In genomic region chr7:30172451-30172850, GRCh38 we compare ENCODE assay signal across 8 cellular contexts. TPM values are rescaled to one million over a fixed set of nuclear protein-coding genes. Genes with fewer than 3 reads are reported as not detected.
DNase-seq lines count a peak whose midpoint lies in the region; FAIRE-seq and TF ChIP-seq lines count a peak whose summit lies in the region.
"Had no signal": no experiment of that assay in that cellular context is flagged by ENCODE, and none has a peak within 500 bp of the region (broad histone marks: within the 10 kb centered on the region; RNA-seq: fewer than 3 reads in every experiment).

No MANE protein-coding gene starts in this region.

- 82% methylated on average over 3 of the region's 3 CpGs; no CpG with 5 or more reads in 1 of the 2 experiments for WGBS in H1 (ENCODE audit: extremely low coverage in 1 of 2, insufficient coverage in 1 of 2, insufficient read length in 1 of 2, insufficient replicate concordance in 2 of 2, low coverage in 1 of 2, low lambda C conversion rate in 2 of 2, missing lambda C conversion rate in 1 of 2), 2 experiments

- no peaks in the 10 kb centered on the region for H3K79me1 ChIP-seq in H1 (ENCODE audit: low read depth, low read length)

- peaks cover 0 to 2% of the 10 kb centered on the region in 2 experiments for H4K20me1 ChIP-seq in H1 (replicated peaks in 1 of 2; ENCODE audit: control insufficient read depth in 1 of 2, insufficient read depth in 2 of 2, low read length in 2 of 2)

- no peak overlapping the region for H3K56ac ChIP-seq in H1 (replicated peaks; ENCODE audit: insufficient read length, low read depth, low read length)

- no peak for TF ChIP-seq RAD21 in H1 (IDR thresholded peaks at IDR 0.05 in 1 of 2, conservative IDR thresholded peaks at IDR 0.05 in 1 of 2; ENCODE audit: low read depth in 2 of 2, low read length in 2 of 2)

- CTCF ChIA-PET in H1 (lab: Charles Lee; ENCODE audit: partially characterized antibody) = interaction anchor here (1.0 to 7.3 kb wide), 5 partner anchors 9 to 392 kb away, joined by 3 to 45 read pairs (median 4); no protein-coding TSS in a partner anchor

- TF ChIP-seq CTCF in H1 (IDR thresholded peaks at IDR 0.05; ENCODE audit: control extremely low read depth in 1 of 3, insufficient read depth in 1 of 3, low read depth in 1 of 3, low read length in 3 of 3) = no peak

- peak overlapping the region; percentile 19; the same call in 1 of the 2 replicates for H2BK12ac ChIP-seq in H1 (ENCODE audit: low read depth, low read length)

- no peak overlapping the region for H2BK120ac ChIP-seq in H1 (replicated peaks; ENCODE audit: low read depth, low read length)

- no peaks in the 10 kb centered on the region for H3K23me2 ChIP-seq in H1 (ENCODE audit: low read depth, low read length)

- no peak overlapping the region for H2BK5ac ChIP-seq in H1 (ENCODE audit: low read depth, low read length)

- TF ChIP-seq EP300 in H1 (IDR thresholded peaks at IDR 0.05; ENCODE audit: borderline replicate concordance in 1 of 2, low read depth in 2 of 2, low read length in 2 of 2) = no peak

- H4K91ac ChIP-seq in H1 (replicated peaks; ENCODE audit: insufficient read length, low read length) = no peak overlapping the region

- 0 out of 2 replicates have a peak overlapping the region, but pooled peaks have one; percentile 22 for H2BK20ac ChIP-seq in H1 (ENCODE audit: low read length)

- no peak overlapping the region for H4K8ac ChIP-seq in H1 (ENCODE audit: extremely low read depth, insufficient read depth, low read length)

- no peak overlapping the region for H2AK5ac ChIP-seq in H1 (ENCODE audit: low read depth, low read length)

- H3K23ac ChIP-seq in H1 (ENCODE audit: insufficient read length) = no peak overlapping the region

- POLR2A ChIA-PET in H1 (lab: Charles Lee; ENCODE audit: partially characterized antibody) = no interaction called here

- FAIRE-seq in H1 (lab: Jason Lieb, UNC) (no peak), GM12891 (lab: Jason Lieb, UNC) (no peak)

- H3K18ac ChIP-seq in H1 (ENCODE audit: extremely low read depth, low read length) = no peak overlapping the region

- peaks cover 8 to 21% (median 19%) of the 10 kb centered on the region in 4 experiments for H3K4me1 ChIP-seq in H1 (replicated peaks in 1 of 4; ENCODE audit: control insufficient read depth in 3 of 4, insufficient read depth in 4 of 4, low read length in 3 of 4)

- H3K9ac ChIP-seq in H1 (replicated peaks in 1 of 4; ENCODE audit: extremely low read depth in 1 of 4, low read depth in 3 of 4, low read length in 3 of 4) = no peak overlapping the region

- TF ChIP-seq POLR2A in H1 (IDR thresholded peaks at IDR 0.05; ENCODE audit: control extremely low read depth in 1 of 2, low read depth in 2 of 2, low read length in 2 of 2) (no peak), GM12891 (IDR thresholded peaks at IDR 0.05; ENCODE audit: low read depth, low read length) (no peak)

- no peak overlapping the region for H3K4me3 ChIP-seq in H1 (ENCODE audit: extremely low read depth in 1 of 4, insufficient read depth in 2 of 4, low read depth in 3 of 4, low read length in 4 of 4)

- H3K14ac ChIP-seq in H1 (ENCODE audit: insufficient read length) = no peak overlapping the region

- no peak overlapping the region for H4K5ac ChIP-seq in H1 (ENCODE audit: insufficient read length, low read depth, low read length)

- peak; percentile 89 for DNase-seq in Daoy (ENCODE audit: low read depth)
- peak; percentile 73 for DNase-seq in NCI-H1694 (lab: John Stamatoyannopoulos, UW)
- DNase-seq in H1 (ENCODE audit: low read depth in 1 of 2, low spot score in 2 of 2) = no peak
- peak; percentile 84 for DNase-seq in renal cortical epithelial cell (ENCODE audit: low read depth)
- DNase-seq in ecto neural progenitor cell (ENCODE audit: low spot score) = no peak
- no peak for DNase-seq in NCI-H510A (lab: John Stamatoyannopoulos, UW)
- DNase-seq in GM12891 (ENCODE audit: insufficient read length, low spot score) = no peak
- DNase-seq: central memory CD4-positive, alpha-beta T cell had no signal

- no peak overlapping the region for H2AFZ ChIP-seq in H1 (ENCODE audit: low read length)

- no peaks in the 10 kb centered on the region for H3K9me3 ChIP-seq in H1 (ENCODE audit: insufficient read depth in 2 of 2, low read depth in 1 of 2, low read length in 1 of 2)

- no peaks in the 10 kb centered on the region for H3K79me2 ChIP-seq in H1 (ENCODE audit: control insufficient read depth in 1 of 2, insufficient read depth in 2 of 2, low read length in 2 of 2)

- no peak overlapping the region; the same call in 1 of the 2 replicates for H2BK15ac ChIP-seq in H1 (ENCODE audit: low read length)

- no peak overlapping the region for H3K4me2 ChIP-seq in H1 (ENCODE audit: insufficient read depth in 1 of 2, low read depth in 2 of 2, low read length in 2 of 2)

- H3K36me3 ChIP-seq in H1 (ENCODE audit: control insufficient read depth in 2 of 4, insufficient read depth in 4 of 4, low read length in 3 of 4) = no peaks in the 10 kb centered on the region

- no peak overlapping the region for H3K27ac ChIP-seq in H1 (ENCODE audit: low read depth, low read length)

- peaks cover 0 to 11% (median 6%) of the 10 kb centered on the region in 4 experiments; a peak in 5 of 7 replicates for H3K27me3 ChIP-seq in H1 (replicated peaks in 1 of 4; ENCODE audit: control insufficient read depth in 3 of 4, extremely low read depth in 1 of 4, insufficient read depth in 3 of 4, low read length in 3 of 4)

- H3K4ac ChIP-seq in H1 (replicated peaks; ENCODE audit: insufficient read length, low read depth, low read length) = no peak overlapping the region

TF ChIP-seq in H1, 55 proteins besides CTCF, POLR2A, EP300 and RAD21:
- no peak for TF ChIP-seq SIRT6 (IDR thresholded peaks at IDR 0.05; ENCODE audit: low read length)
- no peak for TF ChIP-seq PHF8 (conservative IDR thresholded peaks at IDR 0.05; ENCODE audit: low read depth, low read length)
- no peak for TF ChIP-seq TBP (IDR thresholded peaks at IDR 0.05; ENCODE audit: low read depth, low read length)
- no peak for TF ChIP-seq TCF12 (IDR thresholded peaks at IDR 0.05; ENCODE audit: low read depth, low read length)
- TF ChIP-seq USF2 (IDR thresholded peaks at IDR 0.05; ENCODE audit: low read length) = no peak
- TF ChIP-seq MAFK (IDR thresholded peaks at IDR 0.05; ENCODE audit: low read depth, low read length) = no peak

TF ChIP-seq in GM12891, 5 proteins besides CTCF, POLR2A, EP300 and RAD21:
- TF ChIP-seq POU2F2 (IDR thresholded peaks at IDR 0.05; ENCODE audit: low read depth, low read length) (no peak), TAF1 (IDR thresholded peaks at IDR 0.05; ENCODE audit: low read depth, low read length) (no peak), SPI1 (IDR thresholded peaks at IDR 0.05; ENCODE audit: low read depth, low read length) (no peak), POLR2AphosphoS5 (IDR thresholded peaks at IDR 0.05; ENCODE audit: low read depth, low read length) (no peak), PAX5 (IDR thresholded peaks at IDR 0.05; ENCODE audit: insufficient read depth, low read length, severe bottlenecking) (no peak)
TF ChIP-seq in GM12891: peak in this region for 0.

RNA-seq across cellular contexts. Expression of gene MTURN, which starts 37.7 kb away (rescaled TPM):
- total RNA-seq in Daoy (2014; rRNA removed; shearing (Covaris generic)) = 11.8 and 18.4 TPM in 2 replicates
- 5.3 and 5.8 TPM in 2 replicates for total RNA-seq in H1 (2021; fragmentation: NEBNext Ultra II Directional; extraction: Animal tissue kit (Norgen Biotek cat#: 25700))
- 2.2 and 2.6 TPM in 2 replicates for polyA plus RNA-seq in H1 (2011; rRNA removed)
- 4.2 TPM for polyA plus RNA-seq in H1 (2011; cell fraction: cytosol; rRNA removed)
- 6.0 TPM for polyA plus RNA-seq in H1 (2011; cell fraction: nucleus; rRNA removed)
- 4.3 to 5.8 TPM (median 4.6 TPM) in 4 replicates for polyA plus RNA-seq in H1 (2012, experiment 1 of 2)
- polyA plus RNA-seq in H1 (2012, experiment 2 of 2) = 0.85 TPM
- 3.1 TPM for polyA plus RNA-seq in H1 (2013, experiment 1 of 2)
- polyA plus RNA-seq in H1 (2013, experiment 2 of 2) = 2.7 TPM
- 5.8 and 5.9 TPM in 2 replicates for polyA minus RNA-seq in H1 (2011; rRNA and poly(A)+ RNA removed)
- polyA minus RNA-seq in H1 (2011; cell fraction: cytosol; rRNA and poly(A)+ RNA removed) = 3.5 TPM
- 6.3 TPM for polyA minus RNA-seq in H1 (2011; cell fraction: nucleus; rRNA and poly(A)+ RNA removed)
- 11.6 and 19.4 TPM in 2 replicates for total RNA-seq in renal cortical epithelial cell
- 1.1 TPM for polyA plus RNA-seq in GM12891 (2012; ENCODE audit: low read depth, missing spikeins)

Comparison
In these comparisons a context has a peak if more than half of its experiments do, and no peak if none do; other contexts are left out.
1. DNase-seq: peak in Daoy (single experiment), NCI-H1694 (single experiment) and renal cortical epithelial cell (single experiment); none in H1 (0 of 2), ecto neural progenitor cell (single experiment), NCI-H510A (single experiment) and GM12891 (single experiment).